32 cellular contexts compared by ENCODE assay signal in genomic region chr4:87458913-87459312, GRCh38. TPM values are rescaled to one million over a fixed set of nuclear protein-coding genes. Genes with fewer than 3 reads are reported as not detected.
A peak's percentile ranks its signal among the peaks of the same experiment; 100 is the strongest.
DNase-seq lines count a peak whose midpoint lies in the region; ATAC-seq, FAIRE-seq and TF ChIP-seq lines count a peak whose summit lies in the region.
"Had no signal": no experiment of that assay in that cellular context is flagged by ENCODE, and none has a peak within 500 bp of the region (broad histone marks: within the 10 kb centered on the region; RNA-seq: fewer than 3 reads in every experiment).

No MANE protein-coding gene starts in this region.

- H3K9me2 ChIP-seq in SK-N-SH = no peaks in the 10 kb centered on the region

- in situ Hi-C loops in K562 (cut with MboI) = loop anchor here (10.0 kb wide), 1 partner anchor 554 kb away; no protein-coding TSS in a partner anchor
- in situ Hi-C loops in brain microvascular endothelial cell (cut with HindIII; ENCODE audit: low pct_ligation_motif_present, low sequenced_read_pairs) = no loop called here

- H3K4me1 ChIP-seq in SK-N-SH (ENCODE audit: control insufficient read depth in 1 of 2, insufficient read depth in 2 of 2, low read depth in 1 of 2, low read length in 1 of 2) = no peaks in the 10 kb centered on the region
- 0 out of 2 replicates have a peak, but pooled peaks cover 2% of the 10 kb centered on the region for H3K4me1 ChIP-seq in HEK293 (ENCODE audit: control insufficient read depth, insufficient read depth, low read length)
- no peaks in the 10 kb centered on the region for H3K4me1 ChIP-seq in K562 (replicated peaks in 1 of 2; ENCODE audit: control insufficient read depth in 2 of 2, insufficient read depth in 2 of 2, low read length in 2 of 2)
- H3K4me1 ChIP-seq: BE2C; BLaER1; BLaER1 treated with 17β-estradiol and CSF1 and Interleukin-3, amounts not matched to agents 10 nM and 100 nM had no signal

- BruUV-seq in K562 (replicated peaks; lab: Mats Ljungman, UMichigan) = no TSS peak

- H4K20me1 ChIP-seq in SK-N-SH (ENCODE audit: insufficient read depth) (no peaks in the 10 kb centered on the region), K562 (replicated peaks; ENCODE audit: control insufficient read depth, insufficient read depth, low read length) (no peaks in the 10 kb centered on the region)
- H4K20me1 ChIP-seq: BLaER1; BLaER1 treated with 17β-estradiol and CSF1 and Interleukin-3, amounts not matched to agents 10 nM and 100 nM had no signal

- CTCF ChIA-PET in SK-N-SH (lab: Yijun Ruan, JAX) = interaction anchor here (1.3 kb wide), 1 partner anchor 83 kb away, joined by 5 read pairs; no protein-coding TSS in a partner anchor
- CTCF ChIA-PET in HEK293 (lab: Yijun Ruan, JAX) = interaction anchor here (0.6 kb wide), 1 partner anchor 10 kb away, joined by 3 read pairs; no protein-coding TSS in a partner anchor
- CTCF ChIA-PET in K562 (lab: Yijun Ruan, JAX; ENCODE audit: low intra/inter-chr PET ratio) = no interaction called here

- 81% methylated on average over 4 of the region's 4 CpGs for WGBS in SK-N-SH (ENCODE audit: low lambda C conversion rate)
- WGBS in K562 (ENCODE audit: insufficient coverage, low coverage, missing lambda C conversion rate) = 95% methylated on average over 4 of the region's 4 CpGs

- no peaks in the 10 kb centered on the region for H3K9me3 ChIP-seq in SK-N-SH
- H3K9me3 ChIP-seq in HEK293 (ENCODE audit: control insufficient read depth, insufficient read depth, low read depth, low read length) = no peaks in the 10 kb centered on the region
- H3K9me3 ChIP-seq in K562 (replicated peaks; ENCODE audit: control insufficient read depth, insufficient read depth, low read depth, low read length) = no peaks in the 10 kb centered on the region
- H3K9me3 ChIP-seq: A549, BE2C, Caco-2 had no signal

- DNase-seq in SK-N-SH (no peak), K562 (ENCODE audit: extremely low read depth in 1 of 4, low spot score in 3 of 4) (no peak), brain microvascular endothelial cell (no peak)
- DNase-seq in activated effector memory CD4-positive, alpha-beta T cell treated with anti-CD3 and anti-CD28 coated beads, Interleukin-2, amount 50 U/mL, for 16 hours = no peak
- DNase-seq: 8988T; ACHN; AML-193; BE2C; C1 segment of cervical spinal cord; Caco-2; Calu3; CD4-positive, alpha-beta memory T cell; CD4-positive, alpha-beta T cell; CD4-positive, CD25-positive, alpha-beta regulatory T cell; CD8-positive, alpha-beta memory T cell; CD8-positive, alpha-beta T cell; COR-L47; DMS 273 treated with DMSO at 0.1 percent for 48 hours; DMS153; DMS53; DMS79; DMS79 treated with DMSO at 0.1 percent for 48 hours; DND-41; EL had no signal

- intact Hi-C loops in K562 (cut with micrococcal nuclease) = no loop called here

- TF ChIP-seq EP300 in SK-N-SH (IDR thresholded peaks at IDR 0.05; ENCODE audit: borderline replicate concordance in 1 of 2, low read depth in 1 of 2, low read length in 1 of 2) (no peak), K562 (IDR thresholded peaks at IDR 0.05; ENCODE audit: low read length) (no peak)

- FAIRE-seq in K562 (lab: Jason Lieb, UNC) = no peak
- FAIRE-seq: A549, D721Med had no signal

- TF ChIP-seq CTCF in SK-N-SH (IDR thresholded peaks at IDR 0.05) = no peak
- TF ChIP-seq CTCF in HEK293 (tag by site-specific recombination; IDR thresholded peaks at IDR 0.05) = no peak
- TF ChIP-seq CTCF in K562 (IDR thresholded peaks at IDR 0.05 in 2 of 3, conservative IDR thresholded peaks at IDR 0.05 in 1 of 3; ENCODE audit: insufficient read depth in 2 of 3, low read depth in 1 of 3, low read length in 3 of 3) = no peak
- no peak for TF ChIP-seq CTCF in brain microvascular endothelial cell (IDR thresholded peaks at IDR 0.05; ENCODE audit: low read depth, low read length, missing control alignments)

- H3F3A ChIP-seq in SK-N-SH (replicated peaks; ENCODE audit: insufficient read depth) = no peaks in the 10 kb centered on the region

- H2AFZ ChIP-seq in SK-N-SH (ENCODE audit: low read depth) = no peak overlapping the region
- no peak overlapping the region for H2AFZ ChIP-seq in K562 (ENCODE audit: low read depth, low read length)

- no peaks in the 10 kb centered on the region for H3K27me3 ChIP-seq in SK-N-SH (ENCODE audit: insufficient read depth)
- no peaks in the 10 kb centered on the region for H3K27me3 ChIP-seq in K562 (ENCODE audit: control insufficient read depth in 2 of 2, insufficient read depth in 2 of 2, low read length in 2 of 2)
- H3K27me3 ChIP-seq in brain microvascular endothelial cell (replicated peaks) = no peaks in the 10 kb centered on the region
- H3K27me3 ChIP-seq: BE2C; BLaER1; BLaER1 treated with 17β-estradiol and CSF1 and Interleukin-3, amounts not matched to agents 10 nM and 100 nM had no signal

- H3K27ac ChIP-seq in SK-N-SH (ENCODE audit: low read depth in 2 of 2, low read length in 1 of 2) (no peak overlapping the region), HEK293 (ENCODE audit: extremely low read depth, low read depth, low read length) (no peak overlapping the region), K562 (ENCODE audit: extremely low read depth, low read depth, low read length) (no peak overlapping the region), brain microvascular endothelial cell (no peak overlapping the region)
- H3K27ac ChIP-seq: 22Rv1; A549; BLaER1; BLaER1 treated with 17β-estradiol and CSF1 and Interleukin-3, amounts not matched to agents 10 nM and 100 nM; C4-2B had no signal

- TF ChIP-seq POLR2A in K562 (conservative IDR thresholded peaks at IDR 0.05) = no peak

- no peak overlapping the region for H3K4me2 ChIP-seq in SK-N-SH
- H3K4me2 ChIP-seq in K562 (ENCODE audit: insufficient read depth, low read length) = no peak overlapping the region
- H3K4me2 ChIP-seq: A549; BLaER1; BLaER1 treated with 17β-estradiol and CSF1 and Interleukin-3, amounts not matched to agents 10 nM and 100 nM had no signal

- H3K4me3 ChIP-seq in SK-N-SH (ENCODE audit: low read depth in 2 of 2, low read length in 1 of 2) = no peak overlapping the region
- no peak overlapping the region for H3K4me3 ChIP-seq in HEK293 (ENCODE audit: low read depth, low read length)
- no peak overlapping the region for H3K4me3 ChIP-seq in K562
- H3K4me3 ChIP-seq in brain microvascular endothelial cell (ENCODE audit: low read depth, low read length) = no peak overlapping the region
- H3K4me3 ChIP-seq: A549; BLaER1; BLaER1 treated with 17β-estradiol and CSF1 and Interleukin-3, amounts not matched to agents 10 nM and 100 nM had no signal

- H3K79me2 ChIP-seq in SK-N-SH (ENCODE audit: insufficient read depth) = no peaks in the 10 kb centered on the region
- no peaks in the 10 kb centered on the region for H3K79me2 ChIP-seq in K562 (ENCODE audit: control insufficient read depth, insufficient read depth, low read length)

- TF ChIP-seq RAD21 in SK-N-SH (IDR thresholded peaks at IDR 0.05; ENCODE audit: low read length) (no peak), K562 (CRISPR knock-in tag; conservative IDR thresholded peaks at IDR 0.05 in 1 of 2, IDR thresholded peaks at IDR 0.05 in 1 of 2) (no peak)

- no peak overlapping the region for H3K9ac ChIP-seq in SK-N-SH
- no peak overlapping the region for H3K9ac ChIP-seq in K562 (ENCODE audit: insufficient read depth in 1 of 2, low read depth in 2 of 2, low read length in 2 of 2)
- H3K9ac ChIP-seq: BLaER1; BLaER1 treated with 17β-estradiol and CSF1 and Interleukin-3, amounts not matched to agents 10 nM and 100 nM had no signal

- no peaks in the 10 kb centered on the region for H3K9me1 ChIP-seq in K562 (ENCODE audit: control insufficient read depth, insufficient read depth, low read length)

- POLR2A ChIA-PET in SK-N-SH (lab: Yijun Ruan, JAX) = no interaction called here
- POLR2A ChIA-PET in HEK293 (lab: Yijun Ruan, JAX) = no interaction called here
- POLR2A ChIA-PET in K562 (lab: Yijun Ruan, JAX) = interaction anchor here (1.4 kb wide), 1 partner anchor 10 kb away, joined by 4 read pairs; no protein-coding TSS in a partner anchor

- H3K36me3 ChIP-seq in SK-N-SH (replicated peaks in 1 of 2; ENCODE audit: control insufficient read depth in 1 of 2, insufficient read depth in 2 of 2, low read length in 1 of 2) (peaks cover 13 to 28% of the 10 kb centered on the region in 2 experiments), HEK293 (ENCODE audit: control insufficient read depth in 2 of 2, insufficient read depth in 1 of 2, low read length in 2 of 2) (peaks cover 0 to 21% of the 10 kb centered on the region in 2 experiments; a peak in 2 of 3 replicates), K562 (ENCODE audit: control insufficient read depth, insufficient read depth, low read length) (peaks cover 18% of the 10 kb centered on the region; the same call in 2 of the 3 replicates), brain microvascular endothelial cell (replicated peaks) (peaks cover 4% of the 10 kb centered on the region)

- no peak for ATAC-seq in SK-N-SH treated with all-trans-retinoic acid at 6 μM for 48 hours
- no peak for ATAC-seq in K562
- ATAC-seq: A549; CD8-positive, alpha-beta T cell had no signal

TF ChIP-seq in SK-N-SH treated with all-trans-retinoic acid at 6 μM for 48 hours, 23 proteins besides CTCF, POLR2A, EP300 and RAD21 (continues in another document):
- TF ChIP-seq ZNF8 (CRISPR knock-in tag; IDR thresholded peaks at IDR 0.05) = peak; percentile 88

TF ChIP-seq in HEK293, 187 proteins besides CTCF, POLR2A, EP300 and RAD21 (continues in another document):
- TF ChIP-seq ZNF19 (tag by site-specific recombination; IDR thresholded peaks at IDR 0.05; ENCODE audit: low read depth) = no peak

RNA-seq across cellular contexts. Expression of gene NUDT9, which starts 36.5 kb away (rescaled TPM):
- polyA plus RNA-seq in SK-N-SH (2012; rRNA removed) (21.5 and 21.8 TPM in 2 replicates), K562 (2011; rRNA removed) (16.0 and 19.1 TPM in 2 replicates), K562 (2014; fragmentation: Illumina TruSeq; extraction: Trizol) (16.8 and 20.5 TPM in 2 replicates), K562 (2014; fragmentation: Nextera tagmentation; extraction: Ambion mirVana) (10 to 100 TPM in 1 of 2 experiments, 1 to 10 TPM in 1; 8.5 to 16.3 TPM), K562 (2014; rRNA removed) (18.0 and 23.0 TPM in 2 replicates)
- polyA plus RNA-seq in SK-N-SH (2012; cell fraction: cytosol; rRNA removed) = 27.2 and 35.4 TPM in 2 replicates
- 7.6 and 17.8 TPM in 2 replicates for polyA plus RNA-seq in SK-N-SH (2012; cell fraction: nucleus; rRNA removed)
- total RNA-seq in K562 (2011; cell fraction: chromatin; rRNA removed; ENCODE audit: low replicate concordance) = 22.8 and 27.0 TPM in 2 replicates
- 32.6 and 33.2 TPM in 2 replicates for total RNA-seq in K562 (2011; cell fraction: nucleolus; rRNA removed)
- total RNA-seq in K562 (2011; cell fraction: nucleoplasm; rRNA removed) = 35.9 and 47.6 TPM in 2 replicates
- total RNA-seq in K562 (2014; rRNA removed) (15.9 and 17.7 TPM in 2 replicates), K562 (2014; rRNA removed; fragmentation: Illumina TruSeq; extraction: Trizol) (19.1 and 20.3 TPM in 2 replicates), K562 (2015; rRNA removed; fragmentation: Illumina TruSeq; extraction: Trizol) (19.9 and 20.8 TPM in 2 replicates), K562 (2021) (13.0 and 14.7 TPM in 2 replicates)
- 8.9 and 9.7 TPM in 2 replicates for polyA plus RNA-seq in K562 (2011; cell fraction: cytosol; rRNA removed)
- polyA plus RNA-seq in K562 (2011; cell fraction: nucleus; rRNA removed) = 10.7 and 13.8 TPM in 2 replicates
- polyA plus RNA-seq in K562 (2012) = 13.4 and 17.1 TPM in 2 replicates
- 17.1 and 21.0 TPM in 2 replicates for polyA minus RNA-seq in K562 (2011; rRNA and poly(A)+ RNA removed)
- polyA minus RNA-seq in K562 (2011; cell fraction: cytosol; rRNA and poly(A)+ RNA removed) = 6.8 and 10.7 TPM in 2 replicates
- 24.6 and 26.3 TPM in 2 replicates for polyA minus RNA-seq in K562 (2011; cell fraction: nucleus; rRNA and poly(A)+ RNA removed)
